In the genomic region with DNA sequence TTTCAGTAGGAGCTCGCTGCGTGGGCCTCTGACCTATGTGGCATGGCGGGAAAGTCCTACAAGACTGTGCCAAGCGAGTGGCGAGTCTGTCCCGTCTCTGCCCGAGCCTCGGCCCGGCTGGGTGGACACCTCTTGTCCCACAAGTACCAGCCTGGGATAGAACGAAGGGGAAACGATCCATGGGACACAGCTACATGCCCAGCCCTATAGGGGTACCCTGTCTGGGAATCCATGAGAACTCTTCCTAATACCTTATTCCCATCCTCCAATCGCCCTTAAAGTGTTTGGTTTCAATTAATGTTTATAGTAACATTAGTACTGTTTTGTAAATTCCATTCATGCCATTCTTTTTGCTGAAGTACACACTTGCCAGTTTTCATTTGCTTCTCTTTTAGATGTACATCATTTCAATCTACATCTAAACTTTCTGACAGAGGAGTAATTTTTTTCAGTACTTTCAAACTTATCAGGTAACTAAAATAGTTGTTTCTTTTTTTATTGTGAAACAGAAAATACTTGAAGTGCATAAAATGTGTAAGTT, we compare ENCODE assay signal across 8 cellular contexts.
DNase-seq lines count a peak whose midpoint lies in the region; ATAC-seq, FAIRE-seq and TF ChIP-seq lines count a peak whose summit lies in the region.

No MANE protein-coding gene starts in this region.

- peaks cover 7% of the 10 kb centered on the region in 2 donors for H3K4me1 ChIP-seq in muscle layer of duodenum (ENCODE audit: control insufficient read depth in 1 of 2, insufficient read depth in 2 of 2, low read length in 2 of 2)

- peaks cover 4 to 27% of the 10 kb centered on the region in 2 donors for H3K36me3 ChIP-seq in muscle layer of duodenum (ENCODE audit: control insufficient read depth in 1 of 2, insufficient read depth in 2 of 2, low read length in 2 of 2)

- H3K4me3 ChIP-seq in AG04449 (ENCODE audit: low read depth, low read length) = peak overlapping the region; percentile 87
- peak overlapping the region; percentile 91 to 94 for H3K4me3 ChIP-seq in muscle layer of duodenum (ENCODE audit: low read depth in 1 of 2, low read length in 2 of 2)

- peaks cover 5 to 33% of the 10 kb centered on the region in 2 donors for H3K9me3 ChIP-seq in muscle layer of duodenum (ENCODE audit: control insufficient read depth in 1 of 2, low read length in 2 of 2)

- DNase-seq in AG04449 (ENCODE audit: low read depth, low spot score) = no peak
- no peak for DNase-seq in D721Med (ENCODE audit: insufficient read length, low spot score)
- no peak for DNase-seq in stimulated activated naive CD4-positive, alpha-beta T cell (lab: John Stamatoyannopoulos, UW)
- no peak for DNase-seq in MV-4-11 (lab: John Stamatoyannopoulos, UW)

- CTCF ChIA-PET in AG04449 (lab: Yijun Ruan, JAX) = interaction anchor here (1.1 kb wide), 1 partner anchor 24 kb away, joined by 3 read pairs; no protein-coding TSS in a partner anchor

- no peak for FAIRE-seq in D721Med (lab: Jason Lieb, UNC)

- peak; percentile 6 for ATAC-seq in HG02870 (IDR thresholded peaks at IDR 0.05; ENCODE audit: unreplicated experiment)
- ATAC-seq in HG02642 (IDR thresholded peaks at IDR 0.05; ENCODE audit: poor library complexity, unreplicated experiment) = no peak

- TF ChIP-seq CTCF in AG04449 (IDR thresholded peaks at IDR 0.05; ENCODE audit: insufficient read depth, low read length, missing control alignments) (no peak), D721Med (IDR thresholded peaks at IDR 0.05; ENCODE audit: insufficient read depth, missing control alignments) (no peak)

- H3K27ac ChIP-seq in cingulate gyrus (ENCODE audit: low read depth, low read length) (peak overlapping the region; percentile 88), muscle layer of duodenum (ENCODE audit: low read length) (peak overlapping the region; percentile 88)

- H3K27me3 ChIP-seq in muscle layer of duodenum (ENCODE audit: low read depth, low read length) = no peaks in the 10 kb centered on the region

- POLR2A ChIA-PET in AG04449 (lab: Yijun Ruan, JAX) = interaction anchor here (0.7 to 2.0 kb wide), 3 partner anchors 11 to 532 kb away, joined by 3 to 29 read pairs (median 4); a partner anchor contains a TSS
